Comparison of ENCODE assay signal across 10 cellular contexts in genomic region chr14:56686416-56686815, GRCh38.
A peak's percentile ranks its signal among the peaks of the same experiment; 100 is the strongest.
DNase-seq lines count a peak whose midpoint lies in the region; ATAC-seq, FAIRE-seq and TF ChIP-seq lines count a peak whose summit lies in the region.
"Had no signal": no experiment of that assay in that cellular context is flagged by ENCODE, and none has a peak within 500 bp of the region (broad histone marks: within the 10 kb centered on the region; RNA-seq: fewer than 3 reads in every experiment).

No MANE protein-coding gene starts in this region.

- H3K4me1 ChIP-seq in foreskin keratinocyte (no peaks in the 10 kb centered on the region), pancreas (no peaks in the 10 kb centered on the region)

- H3K9me3 ChIP-seq in pancreas, result no peaks in the 10 kb centered on the region

- 63 to 67% methylated on average over 4 of the region's 4 CpGs for WGBS in pancreas, 2 donors

- TF ChIP-seq CTCF in foreskin keratinocyte (conservative IDR thresholded peaks at IDR 0.05) (peak; percentile 27), pancreas (IDR thresholded peaks at IDR 0.05) (no peak)

- intact Hi-C loops in pancreas (cut with DNase I), result no loop called here

- no peak for FAIRE-seq in pancreas (lab: Jason Lieb, UNC)
- FAIRE-seq: TTC549 had no signal

- H3K36me3 ChIP-seq in pancreas, result no peaks in the 10 kb centered on the region

- no peaks in the 10 kb centered on the region for H3K27me3 ChIP-seq in foreskin keratinocyte
- H3K27me3 ChIP-seq in pancreas, result no peaks in the 10 kb centered on the region

- H3K4me3 ChIP-seq in pancreas, result no peak overlapping the region

- ATAC-seq in foreskin keratinocyte, result peak; percentile 16
- peak; percentile 53 to 87 (median 77) for ATAC-seq in pancreas
- ATAC-seq in HG02642 (IDR thresholded peaks at IDR 0.05; ENCODE audit: poor library complexity, unreplicated experiment), result no peak
- ATAC-seq in HG03108 (IDR thresholded peaks at IDR 0.05; ENCODE audit: unreplicated experiment), result no peak

- H3K27ac ChIP-seq in foreskin keratinocyte (no peak overlapping the region), pancreas (no peak overlapping the region)

- DNase-seq in NCI-H2171 treated with DMSO at 0.1 percent for 48 hours (lab: John Stamatoyannopoulos, UW) (peak; percentile 27), NCI-H2171 (lab: John Stamatoyannopoulos, UW) (no peak), NCI-H2196 treated with DMSO at 0.1 percent for 48 hours (lab: John Stamatoyannopoulos, UW; ENCODE audit: unreplicated experiment) (peak; percentile 31), foreskin keratinocyte (peak in 1 of 2 donors; percentile 14), pancreas (peak in 4 of 6 donors; percentile 4 to 59 (median 30)), HCEC 1CT (no peak)
- DNase-seq: dermis blood vessel endothelial cell had no signal

Comparison
In these comparisons a context has a peak if more than half of its experiments do, and no peak if none do; other contexts are left out.
1. DNase-seq: peak in NCI-H2171 treated with DMSO at 0.1 percent for 48 hours (single experiment), NCI-H2196 treated with DMSO at 0.1 percent for 48 hours (single experiment) and pancreas (4 of 6); none in NCI-H2171 (single experiment) and HCEC 1CT (single experiment).
2. ATAC-seq: peak in foreskin keratinocyte (single experiment) and pancreas (4 of 4); none in HG02642 (single experiment) and HG03108 (single experiment).